In the genomic region with DNA sequence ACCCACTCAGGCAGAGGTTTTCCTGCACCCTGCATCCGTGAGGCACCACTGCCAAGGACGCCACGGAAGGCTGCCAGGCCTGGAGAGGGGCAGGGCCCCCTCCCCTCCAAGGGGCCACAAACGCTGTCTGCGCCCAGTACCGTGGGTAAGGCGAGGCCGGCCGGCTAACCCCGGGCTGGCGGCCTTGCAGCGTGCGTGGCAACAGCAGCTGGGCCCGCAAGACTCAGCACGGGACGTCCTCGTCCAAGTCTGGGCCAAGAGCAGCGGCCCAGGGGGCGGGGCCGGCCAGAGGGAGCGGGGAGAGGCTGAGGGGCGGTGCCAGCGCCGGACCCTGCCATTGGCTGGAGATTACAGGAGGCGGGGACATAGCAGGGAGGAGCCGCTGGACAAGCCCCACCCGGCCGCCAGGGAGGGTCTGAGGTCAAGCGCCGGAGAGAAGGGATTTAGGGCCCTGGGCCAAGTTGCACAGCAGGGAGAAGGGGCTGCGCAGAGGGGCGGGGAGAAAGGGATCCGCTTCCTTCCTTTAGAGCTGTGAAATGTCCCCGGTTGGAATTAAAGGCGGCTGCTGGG, we compare ENCODE assay signal across 1 cellular context.
TF ChIP-seq lines count a peak whose summit lies in the region.

No MANE protein-coding gene starts in this region.

TF ChIP-seq in endothelial cell of umbilical vein, 7 proteins besides CTCF, POLR2A, EP300 and RAD21:
- peak; percentile 66 for TF ChIP-seq POLR2AphosphoS5 (IDR thresholded peaks at IDR 0.05; ENCODE audit: insufficient read depth, low read depth, low read length)
- TF ChIP-seq MYC (IDR thresholded peaks at IDR 0.05; ENCODE audit: low read depth, low read length): no peak
- no peak for TF ChIP-seq FOS (IDR thresholded peaks at IDR 0.05; ENCODE audit: borderline replicate concordance, insufficient read depth, low read length)
